Comparison of ENCODE assay signal across 8 cellular contexts in genomic region chr5:138331449-138332368, GRCh38. TPM values are rescaled to one million over a fixed set of nuclear protein-coding genes. Genes with fewer than 3 reads are reported as not detected.
DNase-seq lines count a peak whose midpoint lies in the region; ATAC-seq and TF ChIP-seq lines count a peak whose summit lies in the region.

TSS of gene CDC25C (minus strand) at chr5:138331804. CDS start at chr5:138331180, 624 bp downstream.

- H3K4me3 ChIP-seq in ascending aorta (peak within 1 kb of the TSS; percentile 47 to 65), right atrium auricular region (peak within 1 kb of the TSS; percentile 43 to 48), psoas muscle (peak within 1 kb of the TSS; percentile 68), uterus (peak within 1 kb of the TSS; percentile 25 to 39)

- peaks cover 0 to 3% of the 10 kb centered on the region in 2 donors for H3K4me1 ChIP-seq in ascending aorta
- H3K4me1 ChIP-seq in right atrium auricular region: peaks cover 0 to 15% of the 10 kb centered on the region in 2 donors
- H3K4me1 ChIP-seq in psoas muscle: peaks cover 4% of the 10 kb centered on the region
- peaks cover 0 to under 1% of the 10 kb centered on the region in 2 donors for H3K4me1 ChIP-seq in uterus

- no peaks in the 10 kb centered on the region for H3K27me3 ChIP-seq in ascending aorta
- H3K27me3 ChIP-seq in right atrium auricular region: no peaks in the 10 kb centered on the region
- no peaks in the 10 kb centered on the region for H3K27me3 ChIP-seq in psoas muscle (ENCODE audit: insufficient read depth in 3 of 3, low read length in 2 of 3)
- H3K27me3 ChIP-seq in uterus: no peaks in the 10 kb centered on the region

- H3K9me3 ChIP-seq in ascending aorta: no peaks in the 10 kb centered on the region
- no peaks in the 10 kb centered on the region for H3K9me3 ChIP-seq in right atrium auricular region
- H3K9me3 ChIP-seq in psoas muscle: no peaks in the 10 kb centered on the region
- H3K9me3 ChIP-seq in uterus: no peaks in the 10 kb centered on the region

- H3K27ac ChIP-seq in ascending aorta (no peak within 1 kb of the TSS), right atrium auricular region (no peak within 1 kb of the TSS), psoas muscle (no peak within 1 kb of the TSS), uterus (peak within 1 kb of the TSS; percentile 20 to 35)

- H3K36me3 ChIP-seq in ascending aorta (no peaks in the 10 kb centered on the region), right atrium auricular region (no peaks in the 10 kb centered on the region), psoas muscle (ENCODE audit: insufficient read depth in 1 of 2, low read depth in 1 of 2) (no peaks in the 10 kb centered on the region), uterus (no peaks in the 10 kb centered on the region)

- intact Hi-C loops in ascending aorta (cut with DNase I) (loop anchor here (2.0 to 10.0 kb wide), 3 partner anchors 154 to 707 kb away; partner anchors contain the start of genes BRD8, FAM13B and KIF20A), psoas muscle (cut with DNase I) (no loop called here), uterus (cut with DNase I; ENCODE audit: low total_unique reads) (no loop called here)

- ATAC-seq in GM18502 (IDR thresholded peaks at IDR 0.05; ENCODE audit: poor library complexity, unreplicated experiment) (peak; percentile 99), HG02943 (IDR thresholded peaks at IDR 0.05; ENCODE audit: low read depth, unreplicated experiment) (peak; percentile 99), psoas muscle (peak; percentile 100)

- DNase-seq in NCI-H187 (lab: John Stamatoyannopoulos, UW) (peak; percentile 89 to 99), T-helper 2 cell (peak; percentile 90 to 99 (median 95)), ascending aorta (ENCODE audit: low spot score in 2 of 2) (peak; percentile 98 to 99), right atrium auricular region (ENCODE audit: low spot score) (peak; percentile 99), psoas muscle (peak; percentile 98), uterus (peak; percentile 97 to 98)

- WGBS in psoas muscle, 3 donors: 0 to 1% (median 1%) methylated on average over 52 to 55 of the region's 55 CpGs

- no peak for TF ChIP-seq POLR2A in uterus (IDR thresholded peaks at IDR 0.05)

- no peak for TF ChIP-seq CTCF in ascending aorta (IDR thresholded peaks at IDR 0.05)
- peak in 1 of 2 donors; percentile 10 for TF ChIP-seq CTCF in right atrium auricular region (IDR thresholded peaks at IDR 0.05)
- no peak for TF ChIP-seq CTCF in psoas muscle (IDR thresholded peaks at IDR 0.05)
- TF ChIP-seq CTCF in uterus (IDR thresholded peaks at IDR 0.05): peak in 1 of 4 experiments; percentile 13

RNA-seq across cellular contexts. Expression of gene CDC25C, which starts in this region (rescaled TPM):
- total RNA-seq in ascending aorta (not detected), right atrium auricular region (under 1 TPM in 1 of 2 donors, not detected in 1; 0.30 TPM), psoas muscle (not detected), uterus (1 to 10 TPM in 1 of 4 donors, not detected in 3; 4.6 TPM)
- polyA plus RNA-seq in psoas muscle: under 1 TPM in 1 of 3 donors, not detected in 2; 0.12 TPM

Comparison
In these comparisons a context has a peak if more than half of its experiments do, and no peak if none do; other contexts are left out.
1. Peak in DNase-seq and H3K4me3 ChIP-seq in ascending aorta; RNA of the gene not detected or under 1 TPM.
2. Peak in DNase-seq and H3K4me3 ChIP-seq in right atrium auricular region; RNA of the gene not detected or under 1 TPM.
3. Peak in DNase-seq, ATAC-seq and H3K4me3 ChIP-seq in psoas muscle; RNA of the gene not detected or under 1 TPM.
4. H3K27ac ChIP-seq: peak in uterus (2 of 2); none in ascending aorta (0 of 2), right atrium auricular region (0 of 2) and psoas muscle (single experiment).
5. Peak in every context shown above with its lines, with median percentiles within 50 percentile points of each other: ATAC-seq, DNase-seq and H3K4me3 ChIP-seq.